In the genomic region with DNA sequence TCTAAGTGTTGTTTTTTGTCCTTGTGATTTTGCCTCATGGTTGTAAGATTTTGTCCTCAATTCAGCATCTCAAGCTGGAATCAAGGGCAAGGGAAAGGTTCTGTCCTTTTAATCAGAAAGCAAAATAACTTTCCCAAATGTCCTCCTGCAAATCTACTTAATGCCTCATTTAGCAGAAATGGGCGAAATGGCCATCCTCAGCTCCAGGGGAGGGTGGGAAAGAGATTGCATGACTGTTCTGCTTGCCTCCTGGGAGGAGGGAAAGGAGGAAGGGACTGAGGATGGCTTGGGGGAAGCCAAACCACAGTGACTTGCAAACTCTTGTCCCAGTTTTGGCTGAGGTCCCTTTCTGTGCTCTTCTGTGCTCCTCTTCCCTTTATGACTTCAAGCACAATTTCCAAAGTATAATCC, we compare ENCODE assay signal across 14 cellular contexts. TPM values are rescaled to one million over a fixed set of nuclear protein-coding genes. Genes with fewer than 3 reads are reported as not detected.
A peak's percentile ranks its signal among the peaks of the same experiment; 100 is the strongest.
DNase-seq lines count a peak whose midpoint lies in the region; ATAC-seq and TF ChIP-seq lines count a peak whose summit lies in the region.
"Had no signal": no experiment of that assay in that cellular context is flagged by ENCODE, and none has a peak within 500 bp of the region (broad histone marks: within the 10 kb centered on the region; RNA-seq: fewer than 3 reads in every experiment).

No MANE protein-coding gene starts in this region.

- H3K4me1 Mint-ChIP-seq in endodermal cell = no peaks in the 10 kb centered on the region

- H3K9ac ChIP-seq in endodermal cell (ENCODE audit: extremely low read depth, low read length, poor library complexity, severe bottlenecking) = no peak overlapping the region

- H3K4me1 ChIP-seq in foreskin keratinocyte (no peaks in the 10 kb centered on the region), endodermal cell (ENCODE audit: control insufficient read depth, insufficient read depth, low read length) (peaks cover 2% of the 10 kb centered on the region)

- H3K27ac ChIP-seq in foreskin keratinocyte = no peak overlapping the region
- H3K27ac ChIP-seq in endodermal cell (ENCODE audit: low read depth, low read length) = no peak overlapping the region

- 80 to 81% methylated on average over 1 of the region's 1 CpG for WGBS in endodermal cell (ENCODE audit: insufficient coverage in 1 of 2, insufficient read length in 1 of 2), 2 experiments

- no peaks in the 10 kb centered on the region for H3K27me3 ChIP-seq in foreskin keratinocyte
- no peaks in the 10 kb centered on the region for H3K27me3 ChIP-seq in endodermal cell (ENCODE audit: control insufficient read depth, insufficient read depth, low read length, poor library complexity, severe bottlenecking)

- ATAC-seq in GM18505 (IDR thresholded peaks at IDR 0.05; ENCODE audit: unreplicated experiment) = no peak
- ATAC-seq in sciatic nerve = peak; percentile 75
- no peak for ATAC-seq in activated CD4-positive, CD25-positive, alpha-beta regulatory T cell treated with anti-CD3 and anti-CD28 coated beads, Interleukin-2, amount 50 U/mL, for 24 hours
- no peak for ATAC-seq in foreskin keratinocyte
- ATAC-seq: PC-3 had no signal

- TF ChIP-seq CTCF in fibroblast of mammary gland (conservative IDR thresholded peaks at IDR 0.05; ENCODE audit: control insufficient read depth, insufficient read depth, low read depth, low read length) = no peak
- TF ChIP-seq CTCF in foreskin keratinocyte (conservative IDR thresholded peaks at IDR 0.05) = no peak
- no peak for TF ChIP-seq CTCF in endodermal cell (conservative IDR thresholded peaks at IDR 0.05)

- no peaks in the 10 kb centered on the region for H3K36me3 ChIP-seq in endodermal cell (ENCODE audit: control insufficient read depth, insufficient read depth, low read length)

- H3K9me3 Mint-ChIP-seq in endodermal cell = peaks cover 11% of the 10 kb centered on the region

- no peaks in the 10 kb centered on the region for H3K36me3 Mint-ChIP-seq in endodermal cell (ENCODE audit: low read depth)

- H3K27ac Mint-ChIP-seq in endodermal cell = no peak overlapping the region

- H3K4me3 ChIP-seq in fibroblast of mammary gland (ENCODE audit: control insufficient read depth, low read depth, low read length) (no peak overlapping the region), endodermal cell (ENCODE audit: low read length) (no peak overlapping the region)

- H3K4me3 Mint-ChIP-seq in endodermal cell = no peak overlapping the region

- peak; percentile 18 for TF ChIP-seq POLR2A in GM18505 (IDR thresholded peaks at IDR 0.05; ENCODE audit: borderline replicate concordance, extremely low read depth, insufficient read depth, insufficient read length)

- intact Hi-C loops in sciatic nerve (cut with DNase I) = no loop called here

- peaks cover 13% of the 10 kb centered on the region for H3K9me3 ChIP-seq in endodermal cell (ENCODE audit: control insufficient read depth, low read length)

- DNase-seq in OCI-M1 (lab: John Stamatoyannopoulos, UW) = peak; percentile 97
- peak; percentile 53 for DNase-seq in fibroblast of mammary gland (ENCODE audit: low read depth)
- DNase-seq in sciatic nerve (ENCODE audit: low spot score) = no peak
- DNase-seq in foreskin keratinocyte = no peak
- no peak for DNase-seq in endodermal cell
- DNase-seq: activated CD8-positive, alpha-beta memory T cell treated with anti-CD3 and anti-CD28 coated beads, Interleukin-2, amount 50 U/mL, for 48 hours; anterior cingulate cortex; mesendoderm; NCI-H2029; PC-3; retina; T1000 had no signal

- H3K27me3 Mint-ChIP-seq in endodermal cell (ENCODE audit: insufficient read depth) = peaks cover 8% of the 10 kb centered on the region

RNA-seq across cellular contexts. Expression of a gene that starts 43.4 kb away (rescaled TPM):
- total RNA-seq in sciatic nerve (37.5 TPM), foreskin keratinocyte (70.7 and 92.9 TPM in 2 replicates), endodermal cell (10 to 100 TPM in 1 of 2 donors, 1 to 10 TPM in 1; 4.4 to 12.3 TPM)
- 24.8 and 27.1 TPM in 2 replicates for polyA plus RNA-seq in foreskin keratinocyte
- 3.6 TPM for polyA plus RNA-seq in endodermal cell (2013, experiment 1 of 2)
- polyA plus RNA-seq in endodermal cell (2013, experiment 2 of 2) = 4.2 TPM

Comparison
In these comparisons a context has a peak if more than half of its experiments do, and no peak if none do; other contexts are left out.
1. DNase-seq: peak in OCI-M1 (single experiment) and fibroblast of mammary gland (single experiment); none in sciatic nerve (single experiment), foreskin keratinocyte (0 of 2) and endodermal cell (single experiment).